26 cellular contexts compared by ENCODE assay signal in genomic region chr11:2220173-2220771, GRCh38. TPM values are rescaled to one million over a fixed set of nuclear protein-coding genes. Genes with fewer than 3 reads are reported as not detected.
"Had no signal": no experiment of that assay in that cellular context is flagged by ENCODE, and none has a peak within 500 bp of the region (broad histone marks: within the 10 kb centered on the region; RNA-seq: fewer than 3 reads in every experiment).

No MANE protein-coding gene starts in this region.

- H3K27ac ChIP-seq: ascending aorta, gastrocnemius medialis, left lung, tibial artery, vagina, VCaP had no signal

- H3K4me3 Mint-ChIP-seq: activated naive CD4-positive, alpha-beta T cell treated with anti-CD3 and anti-CD28 coated beads, Interleukin-2, amount 50 U/mL, for 24 hours; activated T-cell treated with anti-CD3 and anti-CD28 coated beads, Interleukin-2, amount 50 U/mL, for 72 hours; T-helper 2 cell treated with Interferon-gamma antibody and Interleukin-4, amounts not matched to agents 5 μg/mL and 100 μg/mL, for 36 hours had no signal

- H3K36me3 ChIP-seq: ascending aorta, gastrocnemius medialis, left lung, tibial artery, vagina had no signal

- H3K4me1 ChIP-seq: ascending aorta, gastrocnemius medialis, left lung, tibial artery had no signal

- H3K27ac Mint-ChIP-seq: activated naive CD4-positive, alpha-beta T cell treated with anti-CD3 and anti-CD28 coated beads, Interleukin-2, amount 50 U/mL, for 24 hours; activated T-cell treated with anti-CD3 and anti-CD28 coated beads, Interleukin-2, amount 50 U/mL, for 72 hours; progenitor cell of endocrine pancreas; T-helper 2 cell treated with Interferon-gamma antibody and Interleukin-4, amounts not matched to agents 5 μg/mL and 100 μg/mL, for 36 hours had no signal

- H3K9me3 ChIP-seq: gastrocnemius medialis, vagina had no signal

- H3K9me3 Mint-ChIP-seq: T-helper 2 cell treated with Interferon-gamma antibody and Interleukin-4, amounts not matched to agents 5 μg/mL and 100 μg/mL, for 36 hours had no signal

- H3K4me1 Mint-ChIP-seq: activated naive CD4-positive, alpha-beta T cell treated with anti-CD3 and anti-CD28 coated beads, Interleukin-2, amount 50 U/mL, for 24 hours had no signal

- DNase-seq: activated CD4-positive, alpha-beta T cell treated with anti-CD3 and anti-CD28 coated beads, Interleukin-2, amount 50 U/mL, for 4 hours; activated gamma-delta T cell; activated T-cell treated with anti-CD3 and anti-CD28 coated beads, Interleukin-2, amount 50 U/mL, for 72 hours; cerebellar nuclear complex; effector CD4-positive, alpha-beta T cell; gastrocnemius medialis; left lung; mammary epithelial cell; stimulated activated CD4-positive, alpha-beta T cell treated with anti-CD3 and anti-CD28 coated beads, Interleukin-12 subunit alpha, Interleukin-12 subunit beta, amount 100 ng/mL, for 4 hours; stimulated activated CD4-positive, alpha-beta T cell treated with anti-CD3 and anti-CD28 coated beads, Interleukin-1b, Interleukin-23, amount 100 ng/mL, for 48 hours; stimulated activated CD8-positive, alpha-beta memory T cell treated with anti-CD3 and anti-CD28 coated beads, Interleukin-4, amount 100 ng/mL, for 48 hours; stimulated activated naive CD4-positive, alpha-beta T cell treated with Interleukin-2 at 50 U/mL for 16 hours; tibial artery had no signal

- ATAC-seq: activated T-cell treated with anti-CD3 and anti-CD28 coated beads, Interleukin-2, amount 50 U/mL, for 72 hours; gastrocnemius medialis; left lung had no signal

- H3K4me3 ChIP-seq: ascending aorta, gastrocnemius medialis, left lung, tibial artery, vagina had no signal

- H3K27me3 ChIP-seq: ascending aorta, vagina had no signal

RNA-seq across cellular contexts. Expression of gene TH, which starts 48.7 kb away (rescaled TPM):
- total RNA-seq: activated CD8-positive, alpha-beta memory T cell treated with anti-CD3 and anti-CD28 coated beads for 36 hours; activated T-cell treated with anti-CD3 and anti-CD28 coated beads, Interleukin-2, amount 50 U/mL, for 72 hours; ascending aorta; gastrocnemius medialis; kidney epithelial cell; mononuclear cell; omental fat pad; subcutaneous adipose tissue had no signal

RNA-seq across cellular contexts. Expression of gene ASCL2, which starts 50.1 kb away (rescaled TPM):
- total RNA-seq: ascending aorta, gastrocnemius medialis, kidney epithelial cell, mammary epithelial cell had no signal
- polyA plus RNA-seq: neural cell had no signal

RNA-seq across cellular contexts. Expression of gene INS, which starts 59.3 kb away (rescaled TPM):
- total RNA-seq: activated CD8-positive, alpha-beta memory T cell treated with anti-CD3 and anti-CD28 coated beads for 36 hours; activated T-cell treated with anti-CD3 and anti-CD28 coated beads, Interleukin-2, amount 50 U/mL, for 72 hours; ascending aorta; bronchial epithelial cell; gastrocnemius medialis; kidney epithelial cell; left lung; mammary epithelial cell; mononuclear cell; omental fat pad; subcutaneous adipose tissue; vagina had no signal
- polyA plus RNA-seq: mammary epithelial cell, neural cell had no signal
